In genomic region chr21:45747802-45748445, GRCh38 we compare ENCODE assay signal across 9 cellular contexts.
A peak's percentile ranks its signal among the peaks of the same experiment; 100 is the strongest.
DNase-seq lines count a peak whose midpoint lies in the region; ATAC-seq and TF ChIP-seq lines count a peak whose summit lies in the region.
"Had no signal": no experiment of that assay in that cellular context is flagged by ENCODE, and none has a peak within 500 bp of the region (broad histone marks: within the 10 kb centered on the region; RNA-seq: fewer than 3 reads in every experiment).

No MANE protein-coding gene starts in this region.

- POLR2A ChIA-PET in WTC11 (lab: Charles Lee) = no interaction called here

- H3K36me3 ChIP-seq in mucosa of descending colon (ENCODE audit: low read depth) = no peaks in the 10 kb centered on the region
- H3K36me3 ChIP-seq: right lobe of liver had no signal

- peak overlapping the region; percentile 4; the same call in 1 of the 2 replicates for H3K4me3 Mint-ChIP-seq in WTC11

- no peak overlapping the region for H3K4me3 ChIP-seq in mucosa of descending colon
- H3K4me3 ChIP-seq: right lobe of liver had no signal

- H3K9me3 Mint-ChIP-seq in WTC11 = peaks cover 5% of the 10 kb centered on the region

- peaks cover 9% of the 10 kb centered on the region for H3K36me3 Mint-ChIP-seq in WTC11

- TF ChIP-seq CTCF in WTC11 (IDR thresholded peaks at IDR 0.05) (no peak), mucosa of descending colon (IDR thresholded peaks at IDR 0.05) (no peak)

- no peaks in the 10 kb centered on the region for H3K27me3 Mint-ChIP-seq in WTC11 (ENCODE audit: low read depth)

- H3K9me3 ChIP-seq in mucosa of descending colon = no peaks in the 10 kb centered on the region
- H3K9me3 ChIP-seq: right lobe of liver had no signal

- peak overlapping the region; percentile 50; the same call in 1 of the 2 replicates for H3K27ac Mint-ChIP-seq in WTC11

- DNase-seq in DMS153 treated with DMSO at 0.1 percent for 48 hours (lab: John Stamatoyannopoulos, UW; ENCODE audit: unreplicated experiment) (peak; percentile 67), NCI-H1694 (lab: John Stamatoyannopoulos, UW) (peak; percentile 23), WTC11 (ENCODE audit: low spot score) (no peak), left kidney (ENCODE audit: low read depth, low spot score) (peak; percentile 86), AML-193 (lab: John Stamatoyannopoulos, UW) (no peak), UCSD-AML1 (lab: John Stamatoyannopoulos, UW; ENCODE audit: unreplicated experiment) (no peak), mucosa of descending colon (no peak)
- DNase-seq in activated CD8-positive, alpha-beta memory T cell treated with anti-CD3 and anti-CD28 coated beads, Interleukin-2, amount 50 U/mL, for 48 hours = no peak
- DNase-seq: right lobe of liver had no signal

- intact Hi-C loops in mucosa of descending colon (cut with DNase I, micrococcal nuclease) = loop anchor here in 1 of 2 donors (2.0 kb wide), 1 partner anchor 33 kb away; no protein-coding TSS in a partner anchor

- peaks cover 10% of the 10 kb centered on the region for H3K4me1 Mint-ChIP-seq in WTC11

- ATAC-seq in WTC11 (peak; percentile 63), mucosa of descending colon (no peak)

- no peaks in the 10 kb centered on the region for H3K4me1 ChIP-seq in mucosa of descending colon (ENCODE audit: low read depth)
- H3K4me1 ChIP-seq: right lobe of liver had no signal

- CTCF ChIA-PET in WTC11 (lab: Charles Lee) = interaction anchor here (1.1 to 1.4 kb wide), 2 partner anchors 73 to 192 kb away, joined by 3 read pairs; no protein-coding TSS in a partner anchor

TF ChIP-seq in WTC11, 78 proteins besides CTCF, POLR2A, EP300 and RAD21:
- no peak for TF ChIP-seq ZBTB21 (CRISPR knock-in tag; IDR thresholded peaks at IDR 0.05; ENCODE audit: borderline replicate concordance)
- TF ChIP-seq ZNF532 (CRISPR knock-in tag; IDR thresholded peaks at IDR 0.05; ENCODE audit: borderline replicate concordance) = no peak
- no peak for TF ChIP-seq NFATC4 (CRISPR knock-in tag; IDR thresholded peaks at IDR 0.05)
- no peak for TF ChIP-seq TEAD4 (CRISPR knock-in tag; IDR thresholded peaks at IDR 0.05)
- no peak for TF ChIP-seq USF2 (CRISPR knock-in tag; IDR thresholded peaks at IDR 0.05)
- no peak for TF ChIP-seq JUN (CRISPR knock-in tag; IDR thresholded peaks at IDR 0.05)
- no peak for TF ChIP-seq FOXP4 (CRISPR knock-in tag; IDR thresholded peaks at IDR 0.05)
- no peak for TF ChIP-seq ZNF671 (CRISPR knock-in tag; IDR thresholded peaks at IDR 0.05)
- TF ChIP-seq SMAD4 (CRISPR knock-in tag; IDR thresholded peaks at IDR 0.05) = no peak
- no peak for TF ChIP-seq OVOL2 (CRISPR knock-in tag; IDR thresholded peaks at IDR 0.05; ENCODE audit: borderline replicate concordance)
- TF ChIP-seq NFYB (CRISPR knock-in tag; conservative IDR thresholded peaks at IDR 0.05; ENCODE audit: low read depth) = no peak
- TF ChIP-seq ATF1 (CRISPR knock-in tag; IDR thresholded peaks at IDR 0.05) = no peak
- TF ChIP-seq CDX4 (CRISPR knock-in tag; IDR thresholded peaks at IDR 0.05; ENCODE audit: borderline replicate concordance) = no peak
- TF ChIP-seq ZNF416 (CRISPR knock-in tag; IDR thresholded peaks at IDR 0.05) = no peak
- TF ChIP-seq E2F4 (CRISPR knock-in tag; IDR thresholded peaks at IDR 0.05; ENCODE audit: borderline replicate concordance, low read depth) = no peak
- no peak for TF ChIP-seq FOXP1 (CRISPR knock-in tag; IDR thresholded peaks at IDR 0.05; ENCODE audit: borderline replicate concordance)

Comparison
In these comparisons a context has a peak if more than half of its experiments do, and no peak if none do; other contexts are left out.
1. DNase-seq: peak in DMS153 treated with DMSO at 0.1 percent for 48 hours (single experiment), NCI-H1694 (single experiment) and left kidney (single experiment); none in WTC11 (single experiment), AML-193 (0 of 2), UCSD-AML1 (single experiment), activated CD8-positive, alpha-beta memory T cell treated with anti-CD3 and anti-CD28 coated beads, Interleukin-2, amount 50 U/mL, for 48 hours (single experiment) and mucosa of descending colon (0 of 3).